In genomic region chr4:156992943-156993342, GRCh38 we compare ENCODE assay signal across 23 cellular contexts. TPM values are rescaled to one million over a fixed set of nuclear protein-coding genes. Genes with fewer than 3 reads are reported as not detected.
"Had no signal": no experiment of that assay in that cellular context is flagged by ENCODE, and none has a peak within 500 bp of the region (broad histone marks: within the 10 kb centered on the region; RNA-seq: fewer than 3 reads in every experiment).

No MANE protein-coding gene starts in this region.

- DNase-seq: activated CD4-positive, alpha-beta T cell treated with anti-CD3 and anti-CD28 coated beads, Interleukin-2, amount 10 ng/mL, durations not matched to agents 24 days and 14 days; activated CD8-positive, alpha-beta T cell treated with anti-CD3 and anti-CD28 coated beads, Interleukin-2, amount 10 ng/mL, durations not matched to agents 7 days and 5 days; activated effector memory CD4-positive, alpha-beta T cell treated with Interleukin-2 at 50 U/mL for 16 hours; activated naive CD4-positive, alpha-beta T cell treated with anti-CD3 and anti-CD28 coated beads, Interleukin-2, amount 50 U/mL, for 16 hours; activated T-cell treated with anti-CD3 and anti-CD28 coated beads, Interleukin-2, amount 50 U/mL, for 48 hours; effector CD8-positive, alpha-beta T cell; foreskin fibroblast; glutamatergic neuron; hypothalamus; kidney; occipital lobe; stimulated activated naive CD8-positive, alpha-beta T cell treated with anti-CD3 and anti-CD28 coated beads, Interleukin-15, Interleukin-2, amounts not matched to agents 100 U/mL and 50 U/mL, for 24 hours; substantia nigra had no signal

- FAIRE-seq: bronchial epithelial cell, kidney, urothelium cell line had no signal

- H3K4me3 Mint-ChIP-seq: activated CD4-positive, alpha-beta T cell treated with anti-CD3 and anti-CD28 coated beads, Interleukin-2, amount 10 ng/mL, durations not matched to agents 24 days and 14 days; activated CD8-positive, alpha-beta T cell treated with anti-CD3 and anti-CD28 coated beads, Interleukin-2, amount 10 ng/mL, durations not matched to agents 7 days and 5 days; dendritic cell treated with granulocyte-macrophage colony-stimulating factor and Interleukin-4, amounts not matched to agents 40 ng/mL and 50 ng/mL, for 4 days; T-helper 1 cell treated with Interleukin-12 subunit alpha and Interleukin-12 subunit beta and Interleukin-4 antibody, amounts not matched to agents 30 μg/mL and 1 μg/mL, for 36 hours had no signal

- H3K4me1 ChIP-seq: ascending aorta, left lung, prostate gland, right atrium auricular region, tibial nerve had no signal

- H3K4me1 Mint-ChIP-seq: activated CD4-positive, alpha-beta T cell treated with anti-CD3 and anti-CD28 coated beads, Interleukin-2, amount 10 ng/mL, durations not matched to agents 24 days and 14 days had no signal

- H3K27me3 Mint-ChIP-seq: activated CD4-positive, alpha-beta T cell treated with anti-CD3 and anti-CD28 coated beads, Interleukin-2, amount 10 ng/mL, durations not matched to agents 24 days and 14 days; dendritic cell treated with granulocyte-macrophage colony-stimulating factor and Interleukin-4, amounts not matched to agents 40 ng/mL and 50 ng/mL, for 4 days had no signal

- ATAC-seq: activated CD8-positive, alpha-beta T cell treated with anti-CD3 and anti-CD28 coated beads, Interleukin-2, amount 10 ng/mL, durations not matched to agents 7 days and 5 days; esophagus mucosa; stimulated activated naive CD8-positive, alpha-beta T cell treated with anti-CD3 and anti-CD28 coated beads, Interleukin-15, Interleukin-2, amounts not matched to agents 100 U/mL and 50 U/mL, for 24 hours had no signal

- H3K36me3 ChIP-seq: ascending aorta, left lung, prostate gland, right atrium auricular region had no signal

- H3K27ac ChIP-seq: ascending aorta, left lung, prostate gland, right atrium auricular region, tibial nerve had no signal

- H3K27me3 ChIP-seq: ascending aorta, left lung, right atrium auricular region, tibial nerve had no signal

- H3K4me3 ChIP-seq: ascending aorta, left lung, prostate gland, right atrium auricular region, tibial nerve had no signal

- H3K27ac Mint-ChIP-seq: activated CD4-positive, alpha-beta T cell treated with anti-CD3 and anti-CD28 coated beads, Interleukin-2, amount 10 ng/mL, durations not matched to agents 24 days and 14 days; activated CD8-positive, alpha-beta T cell treated with anti-CD3 and anti-CD28 coated beads, Interleukin-2, amount 10 ng/mL, durations not matched to agents 7 days and 5 days; dendritic cell treated with granulocyte-macrophage colony-stimulating factor and Interleukin-4, amounts not matched to agents 40 ng/mL and 50 ng/mL, for 4 days; T-helper 1 cell treated with Interleukin-12 subunit alpha and Interleukin-12 subunit beta and Interleukin-4 antibody, amounts not matched to agents 30 μg/mL and 1 μg/mL, for 36 hours had no signal

- H3K9me3 ChIP-seq: prostate gland had no signal

RNA-seq across cellular contexts. Expression of gene PDGFC, which starts 21.3 kb away (rescaled TPM):
- total RNA-seq: activated CD4-positive, alpha-beta T cell treated with anti-CD3 and anti-CD28 coated beads, Interleukin-2, amount 10 ng/mL, durations not matched to agents 24 days and 14 days; activated CD8-positive, alpha-beta T cell treated with anti-CD3 and anti-CD28 coated beads, Interleukin-2, amount 10 ng/mL, durations not matched to agents 7 days and 5 days had no signal
